8 cellular contexts compared by ENCODE assay signal in genomic region chr1:145872421-145872891, GRCh38. TPM values are rescaled to one million over a fixed set of nuclear protein-coding genes. Genes with fewer than 3 reads are reported as not detected.
DNase-seq lines count a peak whose midpoint lies in the region; ATAC-seq, FAIRE-seq and TF ChIP-seq lines count a peak whose summit lies in the region.

No MANE protein-coding gene starts in this region.

- intact Hi-C loops in body of pancreas (cut with DNase I) (no loop called here), spleen (cut with DNase I; ENCODE audit: low total_unique reads) (no loop called here)

- TF ChIP-seq POLR2A in body of pancreas (IDR thresholded peaks at IDR 0.05) (no peak), spleen (IDR thresholded peaks at IDR 0.05) (no peak)

- H3K27ac ChIP-seq in HUES6 (ENCODE audit: low read depth, low read length), result no peak overlapping the region
- peak overlapping the region in 2 of 4 donors; percentile 24 to 47 for H3K27ac ChIP-seq in body of pancreas
- H3K27ac ChIP-seq in keratinocyte (ENCODE audit: control insufficient read depth, insufficient read depth, low read length), result no peak overlapping the region
- H3K27ac ChIP-seq in spleen, result peak overlapping the region in 6 of 8 donors; percentile 58 to 76 (median 68)

- FAIRE-seq in keratinocyte (lab: Jason Lieb, UNC), result no peak

- H3K9ac ChIP-seq in HUES6 (ENCODE audit: low read length), result no peak overlapping the region
- peak overlapping the region; percentile 15 for H3K9ac ChIP-seq in keratinocyte (ENCODE audit: control insufficient read depth, extremely low read depth, insufficient read depth, low read length)

- no peak overlapping the region for H2AFZ ChIP-seq in keratinocyte (ENCODE audit: control insufficient read depth, low read length)

- DNase-seq in body of pancreas (peak in 3 of 4 donors; percentile 22 to 43 (median 42)), keratinocyte (ENCODE audit: low read depth, low spot score) (no peak), spleen (peak; percentile 78), GM19238 (ENCODE audit: insufficient read length, low spot score) (no peak), H4 (ENCODE audit: low spot score) (no peak), activated gamma-delta T cell treated with Interleukin-2 at 50 U/mL for 16 hours (no peak), cerebellar nuclear complex (lab: John Stamatoyannopoulos, UW) (no peak)

- H3K4me1 ChIP-seq in HUES6 (ENCODE audit: control insufficient read depth, insufficient read depth, low read length), result peaks cover 10% of the 10 kb centered on the region
- no peaks in the 10 kb centered on the region for H3K4me1 ChIP-seq in body of pancreas
- peaks cover 10% of the 10 kb centered on the region for H3K4me1 ChIP-seq in keratinocyte (ENCODE audit: control insufficient read depth, extremely low read depth, insufficient read depth, low read length)
- peaks cover 0 to 28% (median 16%) of the 10 kb centered on the region in 6 donors for H3K4me1 ChIP-seq in spleen

- dilution Hi-C loops in keratinocyte (cut with MboI; ENCODE audit: extremely low pct_ligation_motif_present, low sequenced_read_pairs), result no loop called here

- H3K4me3 ChIP-seq in HUES6 (ENCODE audit: low read depth, low read length) (peak overlapping the region; percentile 53), body of pancreas (no peak overlapping the region), keratinocyte (ENCODE audit: control insufficient read depth in 2 of 3, extremely low read depth in 1 of 3, insufficient read depth in 2 of 3, low read depth in 1 of 3, low read length in 3 of 3) (peak overlapping the region in 1 of 3 experiments; percentile 51), spleen (peak overlapping the region in 7 of 8 donors; percentile 8 to 59 (median 32))

- H3K9me3 ChIP-seq in HUES6 (ENCODE audit: control insufficient read depth, insufficient read depth, low read depth, low read length) (no peaks in the 10 kb centered on the region), body of pancreas (no peaks in the 10 kb centered on the region), keratinocyte (ENCODE audit: control insufficient read depth, low read depth, low read length) (no peaks in the 10 kb centered on the region), spleen (no peaks in the 10 kb centered on the region)

- ATAC-seq in body of pancreas, result peak; percentile 33

- 68 to 78% methylated on average over 16 to 19 of the region's 19 CpGs for WGBS in body of pancreas, 2 donors
- 43 to 66% (median 55%) methylated on average over 18 to 19 of the region's 19 CpGs for whole genome bisulfite sequencing in spleen, 5 donors

- H3K36me3 ChIP-seq in HUES6 (ENCODE audit: control insufficient read depth, insufficient read depth, low read length) (no peaks in the 10 kb centered on the region), body of pancreas (replicated peaks in 1 of 2; ENCODE audit: insufficient read depth in 1 of 2, low read depth in 2 of 2) (no peaks in the 10 kb centered on the region), keratinocyte (ENCODE audit: control insufficient read depth in 2 of 2, extremely low read depth in 1 of 2, insufficient read depth in 2 of 2, low read length in 2 of 2) (no peaks in the 10 kb centered on the region), spleen (no peaks in the 10 kb centered on the region)

- no peaks in the 10 kb centered on the region for H3K9me1 ChIP-seq in keratinocyte (ENCODE audit: control insufficient read depth, extremely low read depth, insufficient read depth, low read length)

- TF ChIP-seq CTCF in body of pancreas (IDR thresholded peaks at IDR 0.05), result no peak
- no peak for TF ChIP-seq CTCF in keratinocyte (optimal IDR thresholded peaks at IDR 0.05 in 1 of 3, IDR thresholded peaks at IDR 0.05 in 1 of 3, conservative IDR thresholded peaks at IDR 0.05 in 1 of 3; ENCODE audit: extremely low read depth in 1 of 3, insufficient read depth in 2 of 3, low read length in 3 of 3)
- TF ChIP-seq CTCF in spleen (IDR thresholded peaks at IDR 0.05 in 8 of 11, conservative IDR thresholded peaks at IDR 0.05 in 3 of 11), result no peak

- peak overlapping the region; percentile 71 for H3K4me2 ChIP-seq in keratinocyte (ENCODE audit: control insufficient read depth, extremely low read depth, insufficient read depth, low read depth, low read length)

- H4K20me1 ChIP-seq in keratinocyte (ENCODE audit: control insufficient read depth, extremely low read depth, insufficient read depth, low read length), result no peaks in the 10 kb centered on the region

- H3K79me2 ChIP-seq in keratinocyte (ENCODE audit: control insufficient read depth, insufficient read depth, low read length), result no peaks in the 10 kb centered on the region

- H3K27me3 ChIP-seq in HUES6 (ENCODE audit: control insufficient read depth, insufficient read depth, low read length), result peaks cover 49% of the 10 kb centered on the region
- H3K27me3 ChIP-seq in body of pancreas, result no peaks in the 10 kb centered on the region
- peaks cover 15% of the 10 kb centered on the region for H3K27me3 ChIP-seq in keratinocyte (ENCODE audit: control insufficient read depth, extremely low read depth, insufficient read depth, low read length)
- peaks cover 0 to 12% (median 0%) of the 10 kb centered on the region in 7 donors for H3K27me3 ChIP-seq in spleen (replicated peaks in 1 of 7)

RNA-seq across cellular contexts. Expression of gene ANKRD35, which starts 13.2 kb away (rescaled TPM):
- total RNA-seq in body of pancreas (1 to 10 TPM in 1 of 2 donors, under 1 TPM in 1; 0.26 to 1.3 TPM), spleen (1 to 10 TPM in 1 of 7 donors, under 1 TPM in 6; 0.26 to 1.3 (median 0.47) TPM)
- polyA plus RNA-seq in keratinocyte (0.08 to 1.3 TPM (median 0.46 TPM) in 3 replicates), spleen (under 1 TPM; 0.38 to 0.65 (median 0.57) TPM)
- 9.6 TPM for polyA plus RNA-seq in keratinocyte (2011; ENCODE audit: low read depth)
- 0.15 and 0.27 TPM in 2 replicates for polyA plus RNA-seq in keratinocyte (2011; cell fraction: cytosol; rRNA removed)
- 0.70 and 0.85 TPM in 2 replicates for polyA plus RNA-seq in keratinocyte (2011; cell fraction: nucleus; rRNA removed)
- polyA plus RNA-seq in keratinocyte (2012; ENCODE audit: low replicate concordance), result 0.13 and 8.2 TPM in 2 replicates
- 0.16 to 0.56 TPM in 2 of 3 replicates, not detected in the other for polyA minus RNA-seq in keratinocyte
- not detected for polyA minus RNA-seq in keratinocyte (2011; cell fraction: cytosol; rRNA and poly(A)+ RNA removed)
- 0.21 and 0.62 TPM in 2 replicates for polyA minus RNA-seq in keratinocyte (2011; cell fraction: nucleus; rRNA and poly(A)+ RNA removed)
- total RNA-seq in H4 (2014; rRNA removed; shearing (Covaris generic)), result not detected in 2 replicates

RNA-seq across cellular contexts. Expression of gene PIAS3, which starts 13.6 kb away (rescaled TPM):
- total RNA-seq in body of pancreas (10 to 100 TPM; 14.2 to 17.6 TPM), spleen (10 to 100 TPM; 20.1 to 29.5 (median 26.2) TPM)
- polyA plus RNA-seq in keratinocyte (26.9 to 29.7 TPM (median 27.6 TPM) in 3 replicates), spleen (10 to 100 TPM; 10.1 to 16.9 (median 11.7) TPM)
- polyA plus RNA-seq in keratinocyte (2011; ENCODE audit: low read depth), result 9.8 TPM
- polyA plus RNA-seq in keratinocyte (2011; cell fraction: cytosol; rRNA removed), result 29.2 and 31.6 TPM in 2 replicates
- polyA plus RNA-seq in keratinocyte (2011; cell fraction: nucleus; rRNA removed), result 101 and 127 TPM in 2 replicates
- polyA plus RNA-seq in keratinocyte (2012; ENCODE audit: low replicate concordance), result 37.8 and 39.6 TPM in 2 replicates
- polyA minus RNA-seq in keratinocyte, result 24.6 to 52.5 TPM (median 28.8 TPM) in 3 replicates
- 25.5 TPM for polyA minus RNA-seq in keratinocyte (2011; cell fraction: cytosol; rRNA and poly(A)+ RNA removed)
- polyA minus RNA-seq in keratinocyte (2011; cell fraction: nucleus; rRNA and poly(A)+ RNA removed), result 22.9 and 34.7 TPM in 2 replicates
- 10.2 and 12.8 TPM in 2 replicates for total RNA-seq in H4 (2014; rRNA removed; shearing (Covaris generic))

RNA-seq across cellular contexts. Expression of gene NUDT17, which starts 27.0 kb away (rescaled TPM):
- total RNA-seq in body of pancreas, result 1 to 10 TPM in 1 of 2 donors, not detected in 1; 1.6 TPM
- polyA plus RNA-seq in keratinocyte, result 1.3 to 1.6 TPM (median 1.3 TPM) in 3 replicates
- polyA plus RNA-seq in keratinocyte (2011; ENCODE audit: low read depth), result 2.1 TPM
- polyA plus RNA-seq in keratinocyte (2011; cell fraction: cytosol; rRNA removed), result 1.1 TPM in 2 replicates
- polyA plus RNA-seq in keratinocyte (2011; cell fraction: nucleus; rRNA removed), result 4.0 and 4.4 TPM in 2 replicates
- 1.3 and 1.4 TPM in 2 replicates for polyA plus RNA-seq in keratinocyte (2012; ENCODE audit: low replicate concordance)
- polyA minus RNA-seq in keratinocyte, result 1.0 to 1.5 TPM (median 1.4 TPM) in 3 replicates
- polyA minus RNA-seq in keratinocyte (2011; cell fraction: cytosol; rRNA and poly(A)+ RNA removed), result not detected
- polyA minus RNA-seq in keratinocyte (2011; cell fraction: nucleus; rRNA and poly(A)+ RNA removed), result 0.95 TPM in 1 of 2 replicates, not detected in the other
- 1 to 10 TPM; 4.3 to 7.5 (median 5.4) TPM for total RNA-seq in spleen
- 1 to 10 TPM; 4.8 to 6.7 (median 4.8) TPM for polyA plus RNA-seq in spleen
- 10.1 and 10.3 TPM in 2 replicates for total RNA-seq in H4 (2014; rRNA removed; shearing (Covaris generic))

RNA-seq across cellular contexts. Expression of gene ITGA10, which starts 37.4 kb away (rescaled TPM):
- total RNA-seq in body of pancreas (1 to 10 TPM; 4.0 to 5.7 TPM), spleen (1 to 10 TPM in 6 of 7 donors, under 1 TPM in 1; 0.69 to 5.3 (median 3.0) TPM)
- polyA plus RNA-seq in keratinocyte (0.54 to 0.90 TPM (median 0.65 TPM) in 3 replicates), spleen (1 to 10 TPM; 1.0 to 2.1 (median 2.0) TPM)
- polyA plus RNA-seq in keratinocyte (2011; ENCODE audit: low read depth), result 0.44 TPM
- polyA plus RNA-seq in keratinocyte (2011; cell fraction: cytosol; rRNA removed), result 0.05 and 0.15 TPM in 2 replicates
- polyA plus RNA-seq in keratinocyte (2011; cell fraction: nucleus; rRNA removed), result 3.5 and 3.8 TPM in 2 replicates
- 0.44 and 0.87 TPM in 2 replicates for polyA plus RNA-seq in keratinocyte (2012; ENCODE audit: low replicate concordance)
- polyA minus RNA-seq in keratinocyte, result 0.33 to 0.53 TPM (median 0.45 TPM) in 3 replicates
- polyA minus RNA-seq in keratinocyte (2011; cell fraction: cytosol; rRNA and poly(A)+ RNA removed), result not detected
- polyA minus RNA-seq in keratinocyte (2011; cell fraction: nucleus; rRNA and poly(A)+ RNA removed), result 0.53 and 1.4 TPM in 2 replicates
- 0.08 and 0.27 TPM in 2 replicates for total RNA-seq in H4 (2014; rRNA removed; shearing (Covaris generic))

RNA-seq across cellular contexts. Expression of gene PEX11B, which starts 46.1 kb away (rescaled TPM):
- 10 to 100 TPM; 10.5 to 11.4 TPM for total RNA-seq in body of pancreas
- polyA plus RNA-seq in keratinocyte, result 43.7 to 97.7 TPM (median 89.0 TPM) in 3 replicates
- polyA plus RNA-seq in keratinocyte (2011; ENCODE audit: low read depth), result 4.3 TPM
- polyA plus RNA-seq in keratinocyte (2011; cell fraction: cytosol; rRNA removed), result 44.3 and 61.6 TPM in 2 replicates
- polyA plus RNA-seq in keratinocyte (2011; cell fraction: nucleus; rRNA removed), result 45.9 and 49.3 TPM in 2 replicates
- 24.2 and 33.7 TPM in 2 replicates for polyA plus RNA-seq in keratinocyte (2012; ENCODE audit: low replicate concordance)
- 38.9 to 50.0 TPM (median 47.9 TPM) in 3 replicates for polyA minus RNA-seq in keratinocyte
- polyA minus RNA-seq in keratinocyte (2011; cell fraction: cytosol; rRNA and poly(A)+ RNA removed), result 29.9 TPM
- 13.9 and 16.0 TPM in 2 replicates for polyA minus RNA-seq in keratinocyte (2011; cell fraction: nucleus; rRNA and poly(A)+ RNA removed)
- 10 to 100 TPM; 23.4 to 35.4 (median 32.3) TPM for total RNA-seq in spleen
- polyA plus RNA-seq in spleen, result 10 to 100 TPM; 20.3 to 28.0 (median 26.7) TPM
- total RNA-seq in H4 (2014; rRNA removed; shearing (Covaris generic)), result 24.4 and 37.4 TPM in 2 replicates

Comparison
In these comparisons a context has a peak if more than half of its experiments do, and no peak if none do; other contexts are left out.
1. H3K27ac ChIP-seq: peak in spleen (6 of 8); none in HUES6 (single experiment) and keratinocyte (single experiment).
2. H3K4me3 ChIP-seq: peak in HUES6 (single experiment) and spleen (7 of 8); none in body of pancreas (0 of 2).
3. DNase-seq: peak in body of pancreas (3 of 4) and spleen (single experiment); none in keratinocyte (single experiment), GM19238 (single experiment), H4 (single experiment), activated gamma-delta T cell treated with Interleukin-2 at 50 U/mL for 16 hours (single experiment) and cerebellar nuclear complex (0 of 2).